28 cellular contexts compared by ENCODE assay signal in the genomic region with DNA sequence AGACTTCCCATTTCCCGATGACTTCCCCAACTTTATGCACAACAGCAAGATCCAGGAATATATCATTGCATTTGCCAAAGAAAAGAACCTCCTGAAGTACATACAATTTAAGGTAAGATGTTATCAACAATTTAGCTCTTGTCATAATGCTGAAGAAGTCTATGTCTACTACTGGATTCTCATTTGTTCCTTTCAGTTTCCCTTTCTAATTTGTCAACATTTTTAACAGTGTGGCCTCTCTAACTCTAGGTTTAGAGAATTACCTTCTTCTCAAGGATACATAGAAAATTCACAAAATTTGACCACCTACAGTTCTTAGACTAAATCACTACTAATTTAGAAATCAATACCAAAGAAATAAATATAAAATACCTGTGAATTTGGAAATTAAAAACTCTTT. TPM values are rescaled to one million over a fixed set of nuclear protein-coding genes. Genes with fewer than 3 reads are reported as not detected.
"Had no signal": no experiment of that assay in that cellular context is flagged by ENCODE, and none has a peak within 500 bp of the region (broad histone marks: within the 10 kb centered on the region; RNA-seq: fewer than 3 reads in every experiment).

No MANE protein-coding gene starts in this region.

- H3K4me3 Mint-ChIP-seq: IgD-negative memory B cell had no signal

- H3K27me3 ChIP-seq: Peyer's patch, SJCRH30 had no signal

- H3K27ac ChIP-seq: HL-60, KMS-11, PC-9, Peyer's patch, SJCRH30 had no signal

- H2AFZ ChIP-seq: PC-9 had no signal

- ATAC-seq: K562, Right ventricle myocardium inferior had no signal

- H3K4me2 ChIP-seq: KMS-11, PC-9 had no signal

- H3K4me1 ChIP-seq: Peyer's patch, SJCRH30 had no signal

- H3K9me3 ChIP-seq: Peyer's patch, SJCRH30 had no signal

- H3K27ac Mint-ChIP-seq: IgD-negative memory B cell had no signal

- H3K4me3 ChIP-seq: K562, PC-9, Peyer's patch, SJCRH30 had no signal

- H3K36me3 ChIP-seq: Peyer's patch, SJCRH30 had no signal

- FAIRE-seq: HTR-8/SVneo, K562 had no signal

- DNase-seq: Kasumi-1; NCI-H1092; NCI-H1105 treated with DMSO at 0.1 percent for 48 hours; NCI-H1417 treated with DMSO at 0.1 percent for 48 hours; NCI-H146; NCI-H1694 treated with DMSO at 0.1 percent for 48 hours; NCI-H1930; NCI-H2081; NCI-H2107; NCI-H2227 treated with DMSO at 0.1 percent for 48 hours; NCI-H524; NCI-H526 treated with DMSO at 0.1 percent for 48 hours; NCI-H748 treated with DMSO at 0.1 percent for 48 hours; NK-92 treated with Interleukin-12 subunit alpha and Interleukin-12 subunit beta, amount 100 ng/mL, for 24 hours; PC-9; Peyer's patch; SHP77 treated with DMSO at 0.1 percent for 48 hours; SJCRH30; T-helper 1 cell had no signal

- H3K36me3 Mint-ChIP-seq: IgD-negative memory B cell had no signal

RNA-seq across cellular contexts. Expression of a gene that starts 13.2 kb away (rescaled TPM):
- total RNA-seq: K562, MCF 10A, NCI-H460, OCI-LY7, PC-9, SJCRH30 had no signal
